Comparison of ENCODE assay signal across 1 cellular context in the genomic region with DNA sequence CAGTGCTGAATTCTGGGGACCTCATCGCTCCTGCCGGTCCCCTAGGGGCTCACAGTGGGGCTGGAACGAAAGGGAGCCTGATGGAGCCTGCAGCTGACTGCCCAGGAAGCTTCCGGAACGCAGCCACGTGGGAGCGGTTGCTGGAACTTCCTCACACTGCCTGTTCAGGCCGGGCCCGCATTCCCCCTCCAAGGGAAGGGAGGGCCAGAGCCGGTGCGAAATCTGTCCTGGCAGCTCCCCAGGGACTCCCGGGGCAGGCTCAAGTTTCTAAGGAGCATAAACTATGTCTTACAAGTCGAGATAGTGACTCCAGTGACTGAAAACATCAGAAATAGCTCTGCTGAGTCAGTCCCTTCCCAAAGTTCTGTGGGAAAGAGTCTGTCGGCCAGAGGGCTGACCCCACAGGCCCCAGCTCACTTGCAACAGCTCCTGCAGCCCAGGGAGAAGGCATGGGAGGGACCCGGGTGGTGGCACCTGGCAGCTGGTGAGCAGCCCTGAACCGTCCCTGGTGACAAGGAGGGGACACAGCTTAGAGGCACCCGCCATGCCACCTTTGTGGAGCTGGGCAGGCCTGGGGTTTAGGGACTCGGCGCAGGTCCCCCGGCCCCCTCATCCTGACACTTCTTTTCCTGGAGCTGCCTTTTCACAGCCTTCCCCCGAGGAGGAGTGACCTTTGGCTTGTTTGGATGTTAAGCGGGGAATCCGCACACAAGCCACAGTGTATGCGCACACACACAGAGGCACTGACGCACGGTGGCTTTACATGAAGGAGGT.
A peak's percentile ranks its signal among the peaks of the same experiment; 100 is the strongest.
TF ChIP-seq lines count a peak whose summit lies in the region.

No MANE protein-coding gene starts in this region.

TF ChIP-seq in K562, 482 proteins besides CTCF, POLR2A, EP300 and RAD21 (continued from another document and continues in another):
- TF ChIP-seq GTF3C2 (IDR thresholded peaks at IDR 0.05; ENCODE audit: borderline replicate concordance, extremely low read depth, insufficient read length) (no peak), POLR2B (IDR thresholded peaks at IDR 0.05; ENCODE audit: low read depth, partially characterized antibody) (no peak), MBD2 (IDR thresholded peaks at IDR 0.05; ENCODE audit: borderline replicate concordance, low read depth) (no peak), NELFE (IDR thresholded peaks at IDR 0.05; ENCODE audit: insufficient read depth, insufficient read length) (no peak), POLR3G (IDR thresholded peaks at IDR 0.05; ENCODE audit: extremely low read depth, insufficient read length, insufficient replicate concordance) (no peak), PHF8 (IDR thresholded peaks at IDR 0.05; ENCODE audit: borderline replicate concordance, low read length) (peak; percentile 45; the same call in 1 of the 2 replicates), FUS (optimal IDR thresholded peaks at IDR 0.05; ENCODE audit: low read depth, low read length) (no peak), FOXP1 (CRISPR knock-in tag; IDR thresholded peaks at IDR 0.05) (no peak), MXI1 (IDR thresholded peaks at IDR 0.05; ENCODE audit: low read depth, low read length) (no peak), JUND (IDR thresholded peaks at IDR 0.05; ENCODE audit: borderline replicate concordance, low read depth, low read length) (peak; percentile 54; the same call in 1 of the 2 replicates), JUND (tag; IDR thresholded peaks at IDR 0.05; ENCODE audit: borderline replicate concordance, low read depth, low read length) (no peak; the same call in 2 of the 3 replicates), ZNF184 (CRISPR knock-in tag; IDR thresholded peaks at IDR 0.05) (no peak), POLR3A (IDR thresholded peaks at IDR 0.05; ENCODE audit: borderline replicate concordance, extremely low read depth, insufficient read depth, insufficient read length) (no peak), CAMTA2 (CRISPR knock-in tag; conservative IDR thresholded peaks at IDR 0.05) (no peak), NCOA1 (IDR thresholded peaks at IDR 0.05; ENCODE audit: low read depth) (no peak), HDAC3 (IDR thresholded peaks at IDR 0.05; ENCODE audit: borderline replicate concordance, partially characterized antibody) (no peak), ZNF778 (CRISPR knock-in tag; IDR thresholded peaks at IDR 0.05) (no peak), HLTF (IDR thresholded peaks at IDR 0.05) (no peak), SNRNP70 (optimal IDR thresholded peaks at IDR 0.05; ENCODE audit: low read depth, low read length) (no peak), TEAD1 (CRISPR knock-in tag; IDR thresholded peaks at IDR 0.05) (peak in 1 of 2 experiments; percentile 89; a peak in 2 of 4 replicates), NCOA4 (IDR thresholded peaks at IDR 0.05; ENCODE audit: partially characterized antibody) (no peak), CHD4 (IDR thresholded peaks at IDR 0.05; ENCODE audit: insufficient read depth, insufficient replicate concordance, low read depth, low read length, poor library complexity, severe bottlenecking) (no peak), LCOR (CRISPR knock-in tag; IDR thresholded peaks at IDR 0.05) (0 out of 2 replicates have a peak, but pooled peaks have one; percentile 39), TCF3 (CRISPR knock-in tag; IDR thresholded peaks at IDR 0.05) (no peak; the same call in 1 of the 2 replicates), TCFL5 (CRISPR knock-in tag; conservative IDR thresholded peaks at IDR 0.05) (no peak), HNRNPK (IDR thresholded peaks at IDR 0.05; ENCODE audit: low read depth, low read length, poor library complexity, severe bottlenecking) (no peak), CEBPG (CRISPR knock-in tag; IDR thresholded peaks at IDR 0.05) (0 out of 2 replicates have a peak, but pooled peaks have one; percentile 18), CEBPG (tag; conservative IDR thresholded peaks at IDR 0.05 in 1 of 2, IDR thresholded peaks at IDR 0.05 in 1 of 2) (no peak), SRSF3 (IDR thresholded peaks at IDR 0.05; ENCODE audit: insufficient read depth, low read length) (no peak), L3MBTL2 (IDR thresholded peaks at IDR 0.05) (peak; percentile 96), TRIM28 (IDR thresholded peaks at IDR 0.05) (no peak), NCOR1 (IDR thresholded peaks at IDR 0.05) (0 out of 2 replicates have a peak, but pooled peaks have one; percentile 6), SIX5 (IDR thresholded peaks at IDR 0.05; ENCODE audit: borderline replicate concordance in 1 of 2, insufficient read depth in 1 of 2, low read depth in 1 of 2, low read length in 2 of 2) (no peak), CBX3 (IDR thresholded peaks at IDR 0.05; ENCODE audit: borderline replicate concordance in 1 of 2, low read length in 2 of 2) (no peak; a peak in 1 of 3 replicates), SMARCC2 (IDR thresholded peaks at IDR 0.05; ENCODE audit: low read depth) (no peak), SMARCA5 (IDR thresholded peaks at IDR 0.05) (no peak), MCM3 (IDR thresholded peaks at IDR 0.05) (no peak), MEF2D (tag; conservative IDR thresholded peaks at IDR 0.05; ENCODE audit: low read depth) (peak; percentile 92), HBP1 (CRISPR knock-in tag; IDR thresholded peaks at IDR 0.05) (no peak), RBM22 (IDR thresholded peaks at IDR 0.05; ENCODE audit: low read depth, low read length, poor library complexity, severe bottlenecking) (no peak), ZNF174 (CRISPR knock-in tag; IDR thresholded peaks at IDR 0.05) (no peak), LARP7 (IDR thresholded peaks at IDR 0.05) (no peak), CBFA2T3 (IDR thresholded peaks at IDR 0.05) (peak; percentile 44; the same call in 1 of the 2 replicates), BDP1 (IDR thresholded peaks at IDR 0.05; ENCODE audit: insufficient read depth, insufficient read length) (no peak), TBP (optimal IDR thresholded peaks at IDR 0.05; ENCODE audit: low read depth, low read length) (peak; percentile 32), TFAM (CRISPR knock-in tag; conservative IDR thresholded peaks at IDR 0.05) (no peak), XRCC3 (IDR thresholded peaks at IDR 0.05) (no peak), SMAD2 (IDR thresholded peaks at IDR 0.05; ENCODE audit: low read depth, low read length) (no peak), SETDB1 (IDR thresholded peaks at IDR 0.05; ENCODE audit: low read length) (no peak), E4F1 (CRISPR knock-in tag; IDR thresholded peaks at IDR 0.05; ENCODE audit: borderline replicate concordance) (no peak), ZNF140 (CRISPR knock-in tag; IDR thresholded peaks at IDR 0.05) (no peak), PRMT5 (CRISPR knock-in tag; IDR thresholded peaks at IDR 0.05) (no peak), IRF2 (CRISPR knock-in tag; IDR thresholded peaks at IDR 0.05) (no peak), ZNF24 (IDR thresholded peaks at IDR 0.05) (no peak), TAF15 (IDR thresholded peaks at IDR 0.05; ENCODE audit: low read depth, low read length) (no peak), SMAD1 (IDR thresholded peaks at IDR 0.05; ENCODE audit: low read depth, low read length, partially characterized antibody) (peak; percentile 8), SP2 (IDR thresholded peaks at IDR 0.05; ENCODE audit: extremely low read depth, low read depth, low read length, poor library complexity, severe bottlenecking) (no peak), NEUROD1 (IDR thresholded peaks at IDR 0.05; ENCODE audit: borderline replicate concordance, low read depth, low read length, partially characterized antibody) (peak; percentile 26), ZNF586 (CRISPR knock-in tag; conservative IDR thresholded peaks at IDR 0.05) (no peak), SREBF2 (CRISPR knock-in tag; IDR thresholded peaks at IDR 0.05) (no peak)
- TF ChIP-seq, protein P1, sequence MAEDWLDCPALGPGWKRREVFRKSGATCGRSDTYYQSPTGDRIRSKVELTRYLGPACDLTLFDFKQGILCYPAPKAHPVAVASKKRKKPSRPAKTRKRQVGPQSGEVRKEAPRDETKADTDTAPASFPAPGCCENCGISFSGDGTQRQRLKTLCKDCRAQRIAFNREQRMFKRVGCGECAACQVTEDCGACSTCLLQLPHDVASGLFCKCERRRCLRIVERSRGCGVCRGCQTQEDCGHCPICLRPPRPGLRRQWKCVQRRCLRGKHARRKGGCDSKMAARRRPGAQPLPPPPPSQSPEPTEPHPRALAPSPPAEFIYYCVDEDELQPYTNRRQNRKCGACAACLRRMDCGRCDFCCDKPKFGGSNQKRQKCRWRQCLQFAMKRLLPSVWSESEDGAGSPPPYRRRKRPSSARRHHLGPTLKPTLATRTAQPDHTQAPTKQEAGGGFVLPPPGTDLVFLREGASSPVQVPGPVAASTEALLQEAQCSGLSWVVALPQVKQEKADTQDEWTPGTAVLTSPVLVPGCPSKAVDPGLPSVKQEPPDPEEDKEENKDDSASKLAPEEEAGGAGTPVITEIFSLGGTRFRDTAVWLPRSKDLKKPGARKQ (CRISPR knock-in tag; IDR thresholded peaks at IDR 0.05), result no peak; the same call in 1 of the 2 replicates
- TF ChIP-seq, protein P2, sequence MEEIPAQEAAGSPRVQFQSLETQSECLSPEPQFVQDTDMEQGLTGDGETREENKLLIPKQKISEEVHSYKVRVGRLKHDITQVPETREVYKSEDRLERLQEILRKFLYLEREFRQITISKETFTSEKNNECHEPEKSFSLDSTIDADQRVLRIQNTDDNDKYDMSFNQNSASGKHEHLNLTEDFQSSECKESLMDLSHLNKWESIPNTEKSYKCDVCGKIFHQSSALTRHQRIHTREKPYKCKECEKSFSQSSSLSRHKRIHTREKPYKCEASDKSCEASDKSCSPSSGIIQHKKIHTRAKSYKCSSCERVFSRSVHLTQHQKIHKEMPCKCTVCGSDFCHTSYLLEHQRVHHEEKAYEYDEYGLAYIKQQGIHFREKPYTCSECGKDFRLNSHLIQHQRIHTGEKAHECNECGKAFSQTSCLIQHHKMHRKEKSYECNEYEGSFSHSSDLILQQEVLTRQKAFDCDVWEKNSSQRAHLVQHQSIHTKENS (CRISPR knock-in tag; IDR thresholded peaks at IDR 0.05), result no peak
- TF ChIP-seq, protein P3, sequence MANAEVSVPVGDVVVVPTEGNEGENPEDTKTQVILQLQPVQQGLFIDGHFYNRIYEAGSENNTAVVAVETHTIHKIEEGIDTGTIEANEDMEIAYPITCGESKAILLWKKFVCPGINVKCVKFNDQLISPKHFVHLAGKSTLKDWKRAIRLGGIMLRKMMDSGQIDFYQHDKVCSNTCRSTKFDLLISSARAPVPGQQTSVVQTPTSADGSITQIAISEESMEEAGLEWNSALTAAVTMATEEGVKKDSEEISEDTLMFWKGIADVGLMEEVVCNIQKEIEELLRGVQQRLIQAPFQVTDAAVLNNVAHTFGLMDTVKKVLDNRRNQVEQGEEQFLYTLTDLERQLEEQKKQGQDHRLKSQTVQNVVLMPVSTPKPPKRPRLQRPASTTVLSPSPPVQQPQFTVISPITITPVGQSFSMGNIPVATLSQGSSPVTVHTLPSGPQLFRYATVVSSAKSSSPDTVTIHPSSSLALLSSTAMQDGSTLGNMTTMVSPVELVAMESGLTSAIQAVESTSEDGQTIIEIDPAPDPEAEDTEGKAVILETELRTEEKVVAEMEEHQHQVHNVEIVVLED (CRISPR knock-in tag; IDR thresholded peaks at IDR 0.05), result no peak
- TF ChIP-seq, protein P4, sequence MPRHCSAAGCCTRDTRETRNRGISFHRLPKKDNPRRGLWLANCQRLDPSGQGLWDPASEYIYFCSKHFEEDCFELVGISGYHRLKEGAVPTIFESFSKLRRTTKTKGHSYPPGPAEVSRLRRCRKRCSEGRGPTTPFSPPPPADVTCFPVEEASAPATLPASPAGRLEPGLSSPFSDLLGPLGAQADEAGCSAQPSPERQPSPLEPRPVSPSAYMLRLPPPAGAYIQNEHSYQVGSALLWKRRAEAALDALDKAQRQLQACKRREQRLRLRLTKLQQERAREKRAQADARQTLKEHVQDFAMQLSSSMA (CRISPR knock-in tag; IDR thresholded peaks at IDR 0.05), result no peak
